In genomic region chr6:132819405-132820145, GRCh38 we compare ENCODE assay signal across 8 cellular contexts. TPM values are rescaled to one million over a fixed set of nuclear protein-coding genes. Genes with fewer than 3 reads are reported as not detected.
A peak's percentile ranks its signal among the peaks of the same experiment; 100 is the strongest.
DNase-seq lines count a peak whose midpoint lies in the region; ATAC-seq and TF ChIP-seq lines count a peak whose summit lies in the region.
"Had no signal": no experiment of that assay in that cellular context is flagged by ENCODE, and none has a peak within 500 bp of the region (broad histone marks: within the 10 kb centered on the region; RNA-seq: fewer than 3 reads in every experiment).

No MANE protein-coding gene starts in this region.

- peaks cover 58% of the 10 kb centered on the region for H3K36me3 Mint-ChIP-seq in activated CD4-positive, alpha-beta memory T cell treated with anti-CD3 and anti-CD28 coated beads, Interleukin-2, amount 10 ng/mL, durations not matched to agents 7 days and 5 days (ENCODE audit: low read depth)
- peaks cover 10 to 49% (median 27%) of the 10 kb centered on the region in 5 donors for H3K36me3 Mint-ChIP-seq in naive thymus-derived CD4-positive, alpha-beta T cell

- DNase-seq in EL (peak; percentile 56), IMR-90 (peak; percentile 51), dorsolateral prefrontal cortex (no peak), HuH-7 (ENCODE audit: low spot score) (no peak), SW480 (ENCODE audit: low spot score) (no peak)
- DNase-seq in activated CD4-positive, alpha-beta memory T cell treated with anti-CD3 and anti-CD28 coated beads, Interleukin-2, amount 10 ng/mL, durations not matched to agents 7 days and 5 days, result no peak
- no peak for DNase-seq in naive thymus-derived CD4-positive, alpha-beta T cell
- DNase-seq: islet precursor cell had no signal

- peaks cover 5% of the 10 kb centered on the region for H3K4me1 ChIP-seq in IMR-90 (ENCODE audit: control insufficient read depth, insufficient read depth, low read length)
- peaks cover 18 to 26% of the 10 kb centered on the region in 2 donors for H3K4me1 ChIP-seq in naive thymus-derived CD4-positive, alpha-beta T cell (ENCODE audit: control insufficient read depth in 2 of 2, insufficient read depth in 2 of 2, low read length in 2 of 2)

- H3K27me3 ChIP-seq in IMR-90 (ENCODE audit: control insufficient read depth, insufficient read depth, low read length) (no peaks in the 10 kb centered on the region), dorsolateral prefrontal cortex (no peaks in the 10 kb centered on the region)
- H3K27me3 ChIP-seq in naive thymus-derived CD4-positive, alpha-beta T cell (ENCODE audit: control insufficient read depth in 2 of 2, insufficient read depth in 2 of 2, low read length in 2 of 2), result no peaks in the 10 kb centered on the region

- CTCF ChIA-PET in IMR-90 (lab: Yijun Ruan, JAX), result interaction anchor here (1.2 to 1.5 kb wide), 2 partner anchors 21 to 732 kb away, joined by 3 to 7 read pairs; partner anchors contain the start of gene SLC18B1
- CTCF ChIA-PET in activated CD4-positive, alpha-beta memory T cell treated with anti-CD3 and anti-CD28 coated beads, Interleukin-2, amount 10 ng/mL, durations not matched to agents 7 days and 5 days (lab: Charles Lee), result interaction anchor here (0.6 kb wide), 1 partner anchor 21 kb away, joined by 3 read pairs; the partner anchor contains the start of gene SLC18B1
- CTCF ChIA-PET in naive thymus-derived CD4-positive, alpha-beta T cell (lab: Charles Lee), result interaction anchor here (0.6 kb wide), 1 partner anchor 311 kb away, joined by 3 read pairs; no protein-coding TSS in a partner anchor

- no peak for TF ChIP-seq RAD21 in IMR-90 (IDR thresholded peaks at IDR 0.05; ENCODE audit: low read length)

- H3K9ac ChIP-seq in IMR-90 (ENCODE audit: low read depth, low read length), result no peak overlapping the region

- H3K14ac ChIP-seq in IMR-90 (replicated peaks; ENCODE audit: low read depth, low read length), result no peak overlapping the region

- H4K8ac ChIP-seq in IMR-90 (ENCODE audit: low read depth in 2 of 2, low read length in 2 of 2), result no peak overlapping the region

- in situ Hi-C loops in IMR-90 (cut with MboI; ENCODE audit: low sequenced_read_pairs), result loop anchor here (10.0 kb wide), 2 partner anchors 225 to 1095 kb away; no protein-coding TSS in a partner anchor

- no peak overlapping the region for H3K27ac ChIP-seq in IMR-90 (ENCODE audit: insufficient read depth, low read length)
- H3K27ac ChIP-seq in naive thymus-derived CD4-positive, alpha-beta T cell (ENCODE audit: low read depth, low read length), result peak overlapping the region; percentile 10
- peak overlapping the region in 10 of 59 donors; percentile 3 to 71 (median 22) for H3K27ac ChIP-seq in dorsolateral prefrontal cortex

- BruUV-seq in IMR-90 (replicated peaks; lab: Mats Ljungman, UMichigan), result no TSS peak

- peaks cover 25 to 55% of the 10 kb centered on the region in 2 experiments for H3K79me1 ChIP-seq in IMR-90 (ENCODE audit: low read depth in 1 of 2, low read length in 2 of 2)

- H2AK5ac ChIP-seq in IMR-90 (ENCODE audit: low read depth, low read length), result no peak overlapping the region

- H3K27me3 Mint-ChIP-seq in activated CD4-positive, alpha-beta memory T cell treated with anti-CD3 and anti-CD28 coated beads, Interleukin-2, amount 10 ng/mL, durations not matched to agents 7 days and 5 days, result no peaks in the 10 kb centered on the region
- peaks cover 0 to under 1% (median 0%) of the 10 kb centered on the region in 5 donors for H3K27me3 Mint-ChIP-seq in naive thymus-derived CD4-positive, alpha-beta T cell

- H3K4me3 ChIP-seq in IMR-90 (ENCODE audit: insufficient read depth, low read depth, low read length), result no peak overlapping the region
- H3K4me3 ChIP-seq in naive thymus-derived CD4-positive, alpha-beta T cell (ENCODE audit: low read length), result no peak overlapping the region
- H3K4me3 ChIP-seq in dorsolateral prefrontal cortex, result no peak overlapping the region

- H2AK9ac ChIP-seq in IMR-90 (replicated peaks; ENCODE audit: low read depth, low read length, poor library complexity), result no peak overlapping the region

- no peak overlapping the region for H2BK5ac ChIP-seq in IMR-90 (ENCODE audit: low read depth, low read length, poor library complexity, severe bottlenecking)

- H2BK20ac ChIP-seq in IMR-90 (ENCODE audit: low read depth, low read length), result no peak overlapping the region

- TF ChIP-seq CTCF in IMR-90 (conservative IDR thresholded peaks at IDR 0.05; ENCODE audit: low read depth, low read length) (no peak), dorsolateral prefrontal cortex (IDR thresholded peaks at IDR 0.05 in 54 of 56, conservative IDR thresholded peaks at IDR 0.05 in 2 of 56; ENCODE audit: low read depth in 1 of 56, partially characterized antibody in 56 of 56) (no peak)

- WGBS in IMR-90 (ENCODE audit: extremely low coverage in 2 of 2, insufficient read length in 1 of 2), 2 experiments, result no CpG with 5 or more reads among the region's 4 CpGs

- no peak overlapping the region for H3K4me2 ChIP-seq in IMR-90 (ENCODE audit: low read depth, low read length)

- dilution Hi-C loops in IMR-90 (cut with HindIII; ENCODE audit: low sequenced_read_pairs, unreplicated experiment), result no loop called here

- H2BK15ac ChIP-seq in IMR-90 (ENCODE audit: low read depth, low read length), result no peak overlapping the region

- H3K9me3 ChIP-seq in IMR-90 (ENCODE audit: control insufficient read depth, insufficient read depth, low read length), result no peaks in the 10 kb centered on the region
- no peaks in the 10 kb centered on the region for H3K9me3 ChIP-seq in naive thymus-derived CD4-positive, alpha-beta T cell (ENCODE audit: control insufficient read depth in 2 of 3, low read length in 3 of 3)

- H3K4ac ChIP-seq in IMR-90 (ENCODE audit: low read depth, low read length), result no peak overlapping the region

- H3K27ac Mint-ChIP-seq in activated CD4-positive, alpha-beta memory T cell treated with anti-CD3 and anti-CD28 coated beads, Interleukin-2, amount 10 ng/mL, durations not matched to agents 7 days and 5 days, result peak overlapping the region; percentile 35
- peak overlapping the region in 8 of 9 donors; percentile 11 to 85 (median 53) for H3K27ac Mint-ChIP-seq in naive thymus-derived CD4-positive, alpha-beta T cell

- no peak overlapping the region for H3K56ac ChIP-seq in IMR-90 (ENCODE audit: extremely low read depth, insufficient read depth, low read length)

- no peak overlapping the region for H4K91ac ChIP-seq in IMR-90 (ENCODE audit: insufficient read depth, low read depth, low read length)

- H3K9me1 ChIP-seq in IMR-90 (ENCODE audit: insufficient read depth, low read length), result peaks cover 13% of the 10 kb centered on the region

- H3K4me1 Mint-ChIP-seq in activated CD4-positive, alpha-beta memory T cell treated with anti-CD3 and anti-CD28 coated beads, Interleukin-2, amount 10 ng/mL, durations not matched to agents 7 days and 5 days, result peaks cover 50% of the 10 kb centered on the region
- peaks cover 39 to 75% (median 67%) of the 10 kb centered on the region in 7 donors for H3K4me1 Mint-ChIP-seq in naive thymus-derived CD4-positive, alpha-beta T cell

- intact Hi-C loops in IMR-90 (cut with micrococcal nuclease), result loop anchor here (10.0 kb wide), 1 partner anchor 1275 kb away; no protein-coding TSS in a partner anchor
- intact Hi-C loops in naive thymus-derived CD4-positive, alpha-beta T cell (cut with micrococcal nuclease), result loop anchor here in 1 of 2 donors (5.0 kb wide), 1 partner anchor 1278 kb away; no protein-coding TSS in a partner anchor
- intact Hi-C loops in dorsolateral prefrontal cortex (cut with DNase I), result loop anchor here (10.0 kb wide), 2 partner anchors 365 to 735 kb away; no protein-coding TSS in a partner anchor

- no peak overlapping the region for H3K4me3 Mint-ChIP-seq in activated CD4-positive, alpha-beta memory T cell treated with anti-CD3 and anti-CD28 coated beads, Interleukin-2, amount 10 ng/mL, durations not matched to agents 7 days and 5 days
- peak overlapping the region in 3 of 10 donors; percentile 5 to 37 (median 25) for H3K4me3 Mint-ChIP-seq in naive thymus-derived CD4-positive, alpha-beta T cell

- POLR2A ChIA-PET in IMR-90 (lab: Charles Lee; ENCODE audit: unreplicated experiment), result no interaction called here
- POLR2A ChIA-PET in activated CD4-positive, alpha-beta memory T cell treated with anti-CD3 and anti-CD28 coated beads, Interleukin-2, amount 10 ng/mL, durations not matched to agents 7 days and 5 days (lab: Charles Lee), result interaction anchor here (1.2 to 2.3 kb wide), 3 partner anchors 21 to 307 kb away, joined by 3 to 8 read pairs (median 5); partner anchors contain the start of genes SLC18B1 and STX7
- POLR2A ChIA-PET in naive thymus-derived CD4-positive, alpha-beta T cell (lab: Charles Lee), result interaction anchor here (1.0 to 1.7 kb wide), 2 partner anchors 12 to 21 kb away, joined by 3 to 4 read pairs; partner anchors contain the start of gene SLC18B1

- no peak overlapping the region for H2BK120ac ChIP-seq in IMR-90 (ENCODE audit: low read depth, low read length)

- no peaks in the 10 kb centered on the region for H3K9me3 Mint-ChIP-seq in activated CD4-positive, alpha-beta memory T cell treated with anti-CD3 and anti-CD28 coated beads, Interleukin-2, amount 10 ng/mL, durations not matched to agents 7 days and 5 days
- H3K9me3 Mint-ChIP-seq in naive thymus-derived CD4-positive, alpha-beta T cell, result peaks cover 0 to 3% (median 0%) of the 10 kb centered on the region in 11 donors

- H3K36me3 ChIP-seq in IMR-90 (ENCODE audit: control insufficient read depth, insufficient read depth, low read length), result peaks cover 37% of the 10 kb centered on the region
- H3K36me3 ChIP-seq in naive thymus-derived CD4-positive, alpha-beta T cell (ENCODE audit: control insufficient read depth in 2 of 3, insufficient read depth in 3 of 3, low read length in 3 of 3), result peaks cover 8 to 42% (median 21%) of the 10 kb centered on the region in 3 experiments

- H4K20me1 ChIP-seq in IMR-90 (ENCODE audit: insufficient read depth, low read length), result peaks cover 60% of the 10 kb centered on the region

- 0 out of 2 replicates have a peak overlapping the region, but pooled peaks have one; percentile 2 for H3K23ac ChIP-seq in IMR-90 (ENCODE audit: low read depth, low read length)

- no peak; the same call in 1 of the 2 replicates for ATAC-seq in IMR-90 (ENCODE audit: low read depth)
- no peak for ATAC-seq in naive thymus-derived CD4-positive, alpha-beta T cell

- TF ChIP-seq POLR2A in IMR-90 (IDR thresholded peaks at IDR 0.05; ENCODE audit: low read depth, low read length), result no peak; the same call in none of the 2 replicates

- H3K18ac ChIP-seq in IMR-90 (ENCODE audit: low read depth, low read length), result no peak overlapping the region

- H4K5ac ChIP-seq in IMR-90 (ENCODE audit: low read depth, low read length), result no peak overlapping the region

- no peak overlapping the region for H2AFZ ChIP-seq in IMR-90 (replicated peaks; ENCODE audit: low read length, poor library complexity)

RNA-seq across cellular contexts. Expression of gene RPS12, which starts 5.2 kb away (rescaled TPM):
- total RNA-seq in IMR-90 (2012; rRNA removed) (1,529 and 2,604 TPM in 2 replicates), dorsolateral prefrontal cortex (100 to 1,000 TPM; 173 to 464 (median 290) TPM)
- polyA plus RNA-seq in IMR-90 (2012; rRNA removed), result 3,906 and 3,925 TPM in 2 replicates
- 4,661 and 5,209 TPM in 2 replicates for polyA plus RNA-seq in IMR-90 (2012; cell fraction: cytosol; rRNA removed)
- polyA plus RNA-seq in IMR-90 (2012; cell fraction: nucleus; rRNA removed; ENCODE audit: low replicate concordance), result 958 and 2,207 TPM in 2 replicates
- total RNA-seq in activated CD4-positive, alpha-beta memory T cell treated with anti-CD3 and anti-CD28 coated beads, Interleukin-2, amount 10 ng/mL, durations not matched to agents 7 days and 5 days, result 1,000 to 10,000 TPM; 1,199 to 1,203 TPM
- 1,000 to 10,000 TPM; 1,361 to 2,870 (median 2,682) TPM for total RNA-seq in naive thymus-derived CD4-positive, alpha-beta T cell
- polyA plus RNA-seq in naive thymus-derived CD4-positive, alpha-beta T cell, result 1,000 to 10,000 TPM; 2,662 to 3,656 TPM

RNA-seq across cellular contexts. Expression of gene SLC18B1, which starts 21.1 kb away (rescaled TPM):
- 2.5 and 6.4 TPM in 2 replicates for total RNA-seq in IMR-90 (2012; rRNA removed)
- 1.7 and 2.4 TPM in 2 replicates for polyA plus RNA-seq in IMR-90 (2012; rRNA removed)
- polyA plus RNA-seq in IMR-90 (2012; cell fraction: cytosol; rRNA removed), result 0.41 and 0.60 TPM in 2 replicates
- 0.36 and 3.9 TPM in 2 replicates for polyA plus RNA-seq in IMR-90 (2012; cell fraction: nucleus; rRNA removed; ENCODE audit: low replicate concordance)
- 1 to 10 TPM; 7.2 to 7.7 TPM for total RNA-seq in activated CD4-positive, alpha-beta memory T cell treated with anti-CD3 and anti-CD28 coated beads, Interleukin-2, amount 10 ng/mL, durations not matched to agents 7 days and 5 days
- total RNA-seq in naive thymus-derived CD4-positive, alpha-beta T cell, result 10 to 100 TPM in 4 of 5 experiments, 1 to 10 TPM in 1; 5.7 to 16.4 (median 11.8) TPM
- polyA plus RNA-seq in naive thymus-derived CD4-positive, alpha-beta T cell, result 10 to 100 TPM; 17.8 to 18.3 TPM
- total RNA-seq in dorsolateral prefrontal cortex, result 10 to 100 TPM; 13.0 to 66.4 (median 29.6) TPM

Comparison
In these comparisons a context has a peak if more than half of its experiments do, and no peak if none do; other contexts are left out.
1. DNase-seq: peak in EL (single experiment) and IMR-90 (single experiment); none in activated CD4-positive, alpha-beta memory T cell treated with anti-CD3 and anti-CD28 coated beads, Interleukin-2, amount 10 ng/mL, durations not matched to agents 7 days and 5 days (single experiment), naive thymus-derived CD4-positive, alpha-beta T cell (0 of 9), dorsolateral prefrontal cortex (0 of 10), HuH-7 (single experiment) and SW480 (single experiment).